In genomic region chr12:77062846-77063461, GRCh38 we compare ENCODE assay signal across 1 cellular context.
TF ChIP-seq lines count a peak whose summit lies in the region.

No MANE protein-coding gene starts in this region.

TF ChIP-seq in HepG2, 621 proteins besides CTCF, POLR2A, EP300 and RAD21 (continued from another document):
- TF ChIP-seq ZHX1 (CRISPR knock-in tag; IDR thresholded peaks at IDR 0.05; ENCODE audit: low read depth) (no peak), ZKSCAN5 (CRISPR knock-in tag; IDR thresholded peaks at IDR 0.05) (no peak), ZGPAT (CRISPR knock-in tag; IDR thresholded peaks at IDR 0.05) (no peak)
TF ChIP-seq in HepG2: peak in this region for 0.
